17 cellular contexts compared by ENCODE assay signal in genomic region chr18:64678048-64678447, GRCh38.
"Had no signal": no experiment of that assay in that cellular context is flagged by ENCODE, and none has a peak within 500 bp of the region (broad histone marks: within the 10 kb centered on the region; RNA-seq: fewer than 3 reads in every experiment).

No MANE protein-coding gene starts in this region.

- H3K36me3 ChIP-seq: sigmoid colon, spleen, stomach had no signal

- H3K4me3 ChIP-seq: lung, sigmoid colon, spleen, stomach, testis had no signal

- H3K4me1 ChIP-seq: parathyroid adenoma, sigmoid colon, stomach, testis had no signal

- ATAC-seq: activated T-helper 17 cell treated with anti-CD3 and anti-CD28 coated beads, Interleukin-2, amount 50 U/mL, for 72 hours; naive thymus-derived CD4-positive, alpha-beta T cell had no signal

- H3K27ac ChIP-seq: parathyroid adenoma, sigmoid colon, spleen, stomach, testis had no signal

- H3K4me1 Mint-ChIP-seq: activated T-helper 17 cell treated with anti-CD3 and anti-CD28 coated beads, Interleukin-2, amount 50 U/mL, for 72 hours; naive thymus-derived CD4-positive, alpha-beta T cell had no signal

- H3K27me3 ChIP-seq: sigmoid colon, spleen, stomach, testis had no signal

- DNase-seq: activated CD4-positive, alpha-beta T cell treated with anti-CD3 and anti-CD28 coated beads for 1 hour; activated CD4-positive, alpha-beta T cell treated with anti-CD3 and anti-CD28 coated beads, Interleukin-2, amount 50 U/mL, for 48 hours; activated naive CD4-positive, alpha-beta T cell treated with Interleukin-2 at 50 U/mL for 16 hours; aorta; cortex of kidney; effector CD8-positive, alpha-beta T cell; foreskin fibroblast; hippocampal formation; naive thymus-derived CD4-positive, alpha-beta T cell; sigmoid colon; spleen; stomach; T1000; testis had no signal

- H3K4me3 Mint-ChIP-seq: activated T-helper 17 cell treated with anti-CD3 and anti-CD28 coated beads, Interleukin-2, amount 50 U/mL, for 72 hours; naive thymus-derived CD4-positive, alpha-beta T cell had no signal

- H3K9me3 ChIP-seq: sigmoid colon, spleen, stomach, testis had no signal

- H3K27me3 Mint-ChIP-seq: activated T-helper 17 cell treated with anti-CD3 and anti-CD28 coated beads, Interleukin-2, amount 50 U/mL, for 72 hours; naive thymus-derived CD4-positive, alpha-beta T cell had no signal

- H3K27ac Mint-ChIP-seq: activated T-helper 17 cell treated with anti-CD3 and anti-CD28 coated beads, Interleukin-2, amount 50 U/mL, for 72 hours; naive thymus-derived CD4-positive, alpha-beta T cell had no signal
